ENCODE assay signal across 8 cellular contexts in genomic region chr2:70964596-70965386, GRCh38. TPM values are rescaled to one million over a fixed set of nuclear protein-coding genes. Genes with fewer than 3 reads are reported as not detected.
DNase-seq lines count a peak whose midpoint lies in the region; ATAC-seq, FAIRE-seq and TF ChIP-seq lines count a peak whose summit lies in the region.

No MANE protein-coding gene starts in this region.

- H3K4me3 ChIP-seq in AG04450 (ENCODE audit: low read depth, low read length) (peak overlapping the region; percentile 60), HL-60 (replicated peaks; ENCODE audit: insufficient read depth, low read length) (peak overlapping the region; percentile 50), bronchial epithelial cell (ENCODE audit: low read depth, low read length) (peak overlapping the region; percentile 11), keratinocyte (ENCODE audit: control insufficient read depth in 2 of 3, extremely low read depth in 1 of 3, insufficient read depth in 2 of 3, low read depth in 1 of 3, low read length in 3 of 3) (peak overlapping the region in 2 of 3 experiments; percentile 62 to 64), SJCRH30 (no peak overlapping the region)

- H3K9me1 ChIP-seq in keratinocyte (ENCODE audit: control insufficient read depth, extremely low read depth, insufficient read depth, low read length): no peaks in the 10 kb centered on the region

- FAIRE-seq in bronchial epithelial cell (lab: Jason Lieb, UNC): no peak
- FAIRE-seq in keratinocyte (lab: Jason Lieb, UNC): peak; percentile 62

- CTCF ChIA-PET in AG04450 (lab: Charles Lee) (interaction anchor here (0.6 to 5.2 kb wide), 21 partner anchors 9 to 335 kb away, joined by 3 to 46 read pairs (median 4); partner anchors contain the start of gene ANKRD53), activated B cell treated with CpG ODN at 0.5 μM for 24 hours (lab: Charles Lee) (interaction anchor here (0.8 to 4.1 kb wide), 8 partner anchors 9 to 57 kb away, joined by 3 to 24 read pairs (median 8); partner anchors contain the start of gene ANKRD53)

- no peaks in the 10 kb centered on the region for H4K20me1 ChIP-seq in keratinocyte (ENCODE audit: control insufficient read depth, extremely low read depth, insufficient read depth, low read length)

- H3K4me1 Mint-ChIP-seq in activated B cell treated with CpG ODN at 0.5 μM for 24 hours: peaks cover 8% of the 10 kb centered on the region

- H3K9me3 ChIP-seq in AG04450 (ENCODE audit: control insufficient read depth, insufficient read depth, low read length) (no peaks in the 10 kb centered on the region), keratinocyte (ENCODE audit: control insufficient read depth, low read depth, low read length) (no peaks in the 10 kb centered on the region), SJCRH30 (replicated peaks) (no peaks in the 10 kb centered on the region)

- H3K27me3 ChIP-seq in AG04450 (ENCODE audit: control insufficient read depth, insufficient read depth, low read length): peaks cover 9% of the 10 kb centered on the region
- H3K27me3 ChIP-seq in HL-60 (ENCODE audit: insufficient read depth, poor library complexity, severe bottlenecking): peaks cover 7% of the 10 kb centered on the region
- no peaks in the 10 kb centered on the region for H3K27me3 ChIP-seq in bronchial epithelial cell (ENCODE audit: control insufficient read depth, insufficient read depth, low read length)
- peaks cover 14% of the 10 kb centered on the region for H3K27me3 ChIP-seq in keratinocyte (ENCODE audit: control insufficient read depth, extremely low read depth, insufficient read depth, low read length)
- no peaks in the 10 kb centered on the region for H3K27me3 ChIP-seq in SJCRH30

- H3K27ac ChIP-seq in AG04450 (ENCODE audit: low read depth, low read length) (no peak overlapping the region), HL-60 (replicated peaks) (no peak overlapping the region), keratinocyte (ENCODE audit: control insufficient read depth, insufficient read depth, low read length) (no peak overlapping the region), SJCRH30 (no peak overlapping the region)

- H3K4me2 ChIP-seq in keratinocyte (ENCODE audit: control insufficient read depth, extremely low read depth, insufficient read depth, low read depth, low read length): peak overlapping the region; percentile 82

- peak overlapping the region; percentile 74 for H2AFZ ChIP-seq in keratinocyte (ENCODE audit: control insufficient read depth, low read length)

- ATAC-seq in activated B cell treated with CpG ODN at 0.5 μM for 24 hours (ENCODE audit: low read depth): peak; percentile 94

- no peaks in the 10 kb centered on the region for H3K79me2 ChIP-seq in keratinocyte (ENCODE audit: control insufficient read depth, insufficient read depth, low read length)

- peaks cover 26% of the 10 kb centered on the region for H3K27me3 Mint-ChIP-seq in activated B cell treated with CpG ODN at 0.5 μM for 24 hours

- no peak overlapping the region for H3K9ac ChIP-seq in keratinocyte (ENCODE audit: control insufficient read depth, extremely low read depth, insufficient read depth, low read length)

- H3K4me1 ChIP-seq in keratinocyte (ENCODE audit: control insufficient read depth, extremely low read depth, insufficient read depth, low read length) (peaks cover 10% of the 10 kb centered on the region), SJCRH30 (no peaks in the 10 kb centered on the region)

- POLR2A ChIA-PET in AG04450 (lab: Yijun Ruan, JAX) (interaction anchor here (1.6 kb wide), 1 partner anchor 17 kb away, joined by 5 read pairs; no protein-coding TSS in a partner anchor), activated B cell treated with CpG ODN at 0.5 μM for 24 hours (lab: Charles Lee) (interaction anchor here (0.6 to 1.0 kb wide), 2 partner anchors 13 to 377 kb away, joined by 3 to 4 read pairs; partner anchors contain the start of gene ANKRD53)

- H3K36me3 ChIP-seq in bronchial epithelial cell (ENCODE audit: control insufficient read depth, insufficient read depth, low read length): no peaks in the 10 kb centered on the region
- no peaks in the 10 kb centered on the region for H3K36me3 ChIP-seq in keratinocyte (ENCODE audit: control insufficient read depth in 2 of 2, extremely low read depth in 1 of 2, insufficient read depth in 2 of 2, low read length in 2 of 2)
- H3K36me3 ChIP-seq in SJCRH30: no peaks in the 10 kb centered on the region

- dilution Hi-C loops in keratinocyte (cut with MboI; ENCODE audit: extremely low pct_ligation_motif_present, low sequenced_read_pairs): no loop called here

- H3K27ac Mint-ChIP-seq in activated B cell treated with CpG ODN at 0.5 μM for 24 hours: no peak overlapping the region

- TF ChIP-seq CTCF in AG04450 (IDR thresholded peaks at IDR 0.05; ENCODE audit: low read depth, low read length) (peak; percentile 78), HL-60 (IDR thresholded peaks at IDR 0.05; ENCODE audit: insufficient read depth, low read length) (peak; percentile 76), activated B cell treated with CpG ODN at 0.5 μM for 24 hours (IDR thresholded peaks at IDR 0.05) (no peak), bronchial epithelial cell (IDR thresholded peaks at IDR 0.05; ENCODE audit: insufficient read depth, low read length, severe bottlenecking) (peak; percentile 92), keratinocyte (optimal IDR thresholded peaks at IDR 0.05 in 1 of 3, IDR thresholded peaks at IDR 0.05 in 1 of 3, conservative IDR thresholded peaks at IDR 0.05 in 1 of 3; ENCODE audit: extremely low read depth in 1 of 3, insufficient read depth in 2 of 3, low read length in 3 of 3) (peak; percentile 70 to 93 (median 92))

- H3K9me3 Mint-ChIP-seq in activated B cell treated with CpG ODN at 0.5 μM for 24 hours: no peaks in the 10 kb centered on the region

- no peaks in the 10 kb centered on the region for H3K36me3 Mint-ChIP-seq in activated B cell treated with CpG ODN at 0.5 μM for 24 hours (ENCODE audit: low read depth)

- peak overlapping the region; percentile 83 for H3K4me3 Mint-ChIP-seq in activated B cell treated with CpG ODN at 0.5 μM for 24 hours

- peak; percentile 29 for DNase-seq in AG04450 (ENCODE audit: low read depth, low spot score)
- DNase-seq in GM19238 (ENCODE audit: insufficient read length, low spot score): peak; percentile 65
- peak in 1 of 2 experiments; percentile 56 for DNase-seq in HL-60 (ENCODE audit: low read depth in 1 of 2, low spot score in 1 of 2)
- peak; percentile 74 for DNase-seq in activated B cell treated with CpG ODN at 0.5 μM for 24 hours
- DNase-seq in bronchial epithelial cell (ENCODE audit: low read depth): peak; percentile 30
- DNase-seq in keratinocyte (ENCODE audit: low read depth, low spot score): no peak
- DNase-seq in stimulated activated CD4-positive, alpha-beta T cell treated with anti-CD3 and anti-CD28 coated beads, Interleukin-15, amount 100 ng/mL, for 24 hours: peak; percentile 89
- no peak for DNase-seq in SJCRH30

- intact Hi-C loops in activated B cell treated with CpG ODN at 0.5 μM for 24 hours (cut with micrococcal nuclease): loop anchor here (1.0 kb wide), 4 partner anchors 9 to 37 kb away; no protein-coding TSS in a partner anchor

RNA-seq across cellular contexts. Expression of gene ANKRD53, which starts 13.6 kb away (rescaled TPM):
- polyA plus RNA-seq in AG04450 (2011; rRNA removed) (0.72 and 1.1 TPM in 2 replicates), keratinocyte (0.05 to 0.15 TPM in 2 of 3 replicates, not detected in the other)
- polyA minus RNA-seq in AG04450 (2011; rRNA and poly(A)+ RNA removed): 2.1 and 3.6 TPM in 2 replicates
- total RNA-seq in activated B cell treated with CpG ODN at 0.5 μM for 24 hours (0.71 and 2.5 TPM in 2 replicates), bronchial epithelial cell (not detected in 2 replicates)
- not detected for polyA plus RNA-seq in keratinocyte (2011; ENCODE audit: low read depth)
- 0.04 and 0.13 TPM in 2 replicates for polyA plus RNA-seq in keratinocyte (2011; cell fraction: cytosol; rRNA removed)
- 0.05 and 0.48 TPM in 2 replicates for polyA plus RNA-seq in keratinocyte (2011; cell fraction: nucleus; rRNA removed)
- polyA plus RNA-seq in keratinocyte (2012; ENCODE audit: low replicate concordance): 0.07 TPM in 1 of 2 replicates, not detected in the other
- 0.13 TPM in 1 of 3 replicates, not detected in the others for polyA minus RNA-seq in keratinocyte
- polyA minus RNA-seq in keratinocyte (2011; cell fraction: cytosol; rRNA and poly(A)+ RNA removed): not detected
- not detected in 2 replicates for polyA minus RNA-seq in keratinocyte (2011; cell fraction: nucleus; rRNA and poly(A)+ RNA removed)
- 0.36 TPM in 1 of 2 replicates, not detected in the other for total RNA-seq in SJCRH30 (2014; rRNA removed; shearing (Covaris generic))

RNA-seq across cellular contexts. Expression of gene ATP6V1B1, which starts 29.1 kb away (rescaled TPM):
- polyA plus RNA-seq in AG04450 (2011; rRNA removed) (0.57 and 0.82 TPM in 2 replicates), keratinocyte (0.13 TPM in 1 of 3 replicates, not detected in the others)
- polyA minus RNA-seq in AG04450 (2011; rRNA and poly(A)+ RNA removed): 1.0 and 1.7 TPM in 2 replicates
- total RNA-seq in activated B cell treated with CpG ODN at 0.5 μM for 24 hours (not detected in 2 replicates), bronchial epithelial cell (0.64 TPM in 1 of 2 replicates, not detected in the other)
- 0.62 TPM for polyA plus RNA-seq in keratinocyte (2011; ENCODE audit: low read depth)
- not detected in 2 replicates for polyA plus RNA-seq in keratinocyte (2011; cell fraction: cytosol; rRNA removed)
- polyA plus RNA-seq in keratinocyte (2011; cell fraction: nucleus; rRNA removed): 0.37 and 0.55 TPM in 2 replicates
- polyA plus RNA-seq in keratinocyte (2012; ENCODE audit: low replicate concordance): not detected in 2 replicates
- not detected in 3 replicates for polyA minus RNA-seq in keratinocyte
- not detected for polyA minus RNA-seq in keratinocyte (2011; cell fraction: cytosol; rRNA and poly(A)+ RNA removed)
- not detected in 2 replicates for polyA minus RNA-seq in keratinocyte (2011; cell fraction: nucleus; rRNA and poly(A)+ RNA removed)
- 1.6 and 2.0 TPM in 2 replicates for total RNA-seq in SJCRH30 (2014; rRNA removed; shearing (Covaris generic))

RNA-seq across cellular contexts. Expression of gene TEX261, which starts 29.9 kb away (rescaled TPM):
- polyA plus RNA-seq in AG04450 (2011; rRNA removed) (106 and 119 TPM in 2 replicates), keratinocyte (66.3 to 78.8 TPM (median 66.6 TPM) in 3 replicates)
- 94.7 and 123 TPM in 2 replicates for polyA minus RNA-seq in AG04450 (2011; rRNA and poly(A)+ RNA removed)
- total RNA-seq in activated B cell treated with CpG ODN at 0.5 μM for 24 hours (46.8 and 54.1 TPM in 2 replicates), bronchial epithelial cell (11.1 and 14.1 TPM in 2 replicates)
- 5.9 TPM for polyA plus RNA-seq in keratinocyte (2011; ENCODE audit: low read depth)
- 50.2 and 67.7 TPM in 2 replicates for polyA plus RNA-seq in keratinocyte (2011; cell fraction: cytosol; rRNA removed)
- 53.6 and 55.7 TPM in 2 replicates for polyA plus RNA-seq in keratinocyte (2011; cell fraction: nucleus; rRNA removed)
- polyA plus RNA-seq in keratinocyte (2012; ENCODE audit: low replicate concordance): 15.2 and 46.3 TPM in 2 replicates
- polyA minus RNA-seq in keratinocyte: 67.2 to 100 TPM (median 72.0 TPM) in 3 replicates
- 28.6 TPM for polyA minus RNA-seq in keratinocyte (2011; cell fraction: cytosol; rRNA and poly(A)+ RNA removed)
- 16.1 and 48.0 TPM in 2 replicates for polyA minus RNA-seq in keratinocyte (2011; cell fraction: nucleus; rRNA and poly(A)+ RNA removed)
- total RNA-seq in SJCRH30 (2014; rRNA removed; shearing (Covaris generic)): 85.3 and 90.9 TPM in 2 replicates

Comparison
In these comparisons a context has a peak if more than half of its experiments do, and no peak if none do; other contexts are left out.
1. DNase-seq: peak in AG04450 (single experiment), GM19238 (single experiment), activated B cell treated with CpG ODN at 0.5 μM for 24 hours (single experiment), bronchial epithelial cell (single experiment) and stimulated activated CD4-positive, alpha-beta T cell treated with anti-CD3 and anti-CD28 coated beads, Interleukin-15, amount 100 ng/mL, for 24 hours (single experiment); none in keratinocyte (single experiment) and SJCRH30 (0 of 2).